28 cellular contexts compared by ENCODE assay signal in genomic region chr9:95762322-95762721, GRCh38.
A peak's percentile ranks its signal among the peaks of the same experiment; 100 is the strongest.
DNase-seq lines count a peak whose midpoint lies in the region; ATAC-seq and TF ChIP-seq lines count a peak whose summit lies in the region.
"Had no signal": no experiment of that assay in that cellular context is flagged by ENCODE, and none has a peak within 500 bp of the region (broad histone marks: within the 10 kb centered on the region; RNA-seq: fewer than 3 reads in every experiment).

No MANE protein-coding gene starts in this region.

- H3K27ac ChIP-seq in upper lobe of left lung, result no peak overlapping the region
- H3K27ac ChIP-seq: body of pancreas, dorsolateral prefrontal cortex, gastrocnemius medialis, hepatocyte, neutrophil, Peyer's patch, thoracic aorta had no signal

- POLR2A ChIA-PET in activated CD4-positive, alpha-beta T cell treated with anti-CD3 and anti-CD28 coated beads for 36 hours (lab: Charles Lee), result no interaction called here

- no peak for TF ChIP-seq EP300 in upper lobe of left lung (IDR thresholded peaks at IDR 0.05)

- no peaks in the 10 kb centered on the region for H3K36me3 Mint-ChIP-seq in activated CD4-positive, alpha-beta T cell treated with anti-CD3 and anti-CD28 coated beads for 36 hours (ENCODE audit: low read depth)
- peaks cover 2% of the 10 kb centered on the region for H3K36me3 Mint-ChIP-seq in effector memory CD8-positive, alpha-beta T cell (ENCODE audit: insufficient read depth)
- H3K36me3 Mint-ChIP-seq in stimulated activated memory B cell treated with anti-CD40 and anti-IgM and Interleukin-4, amounts not matched to agents 10 μg/mL and 1 μg/mL and 100 μg/mL, for 72 hours, result no peaks in the 10 kb centered on the region

- no peak for TF ChIP-seq CTCF in upper lobe of left lung (IDR thresholded peaks at IDR 0.05)

- intact Hi-C loops in activated CD4-positive, alpha-beta T cell treated with anti-CD3 and anti-CD28 coated beads for 36 hours (cut with DNase I, micrococcal nuclease), result no loop called here

- H3K9me3 Mint-ChIP-seq in activated CD4-positive, alpha-beta T cell treated with anti-CD3 and anti-CD28 coated beads for 36 hours (ENCODE audit: low read depth), result no peaks in the 10 kb centered on the region
- no peaks in the 10 kb centered on the region for H3K9me3 Mint-ChIP-seq in effector memory CD8-positive, alpha-beta T cell
- peaks cover 2% of the 10 kb centered on the region for H3K9me3 Mint-ChIP-seq in stimulated activated memory B cell treated with anti-CD40 and anti-IgM and Interleukin-4, amounts not matched to agents 10 μg/mL and 1 μg/mL and 100 μg/mL, for 72 hours
- H3K9me3 Mint-ChIP-seq: activated T-helper 2 cell treated with anti-CD3 and anti-CD28 coated beads, Interferon-gamma antibody, Interleukin-2, Interleukin-4, amounts not matched to agents 10 μg/mL and 5 μg/mL and 100 μg/mL, durations not matched to agents 14 hours and 24 hours and 36 hours had no signal

- CTCF ChIA-PET in activated CD4-positive, alpha-beta T cell treated with anti-CD3 and anti-CD28 coated beads for 36 hours (lab: Charles Lee), result interaction anchor here (0.7 to 1.1 kb wide), 2 partner anchors 15 to 518 kb away, joined by 3 read pairs; no protein-coding TSS in a partner anchor

- no peak for DNase-seq in activated CD4-positive, alpha-beta T cell treated with anti-CD3 and anti-CD28 coated beads for 36 hours
- no peak for DNase-seq in activated CD4-positive, alpha-beta T cell treated with anti-CD3 and anti-CD28 coated beads, Interleukin-2, amount 50 U/mL, for 48 hours
- DNase-seq in effector memory CD8-positive, alpha-beta T cell, result peak in 1 of 3 experiments; percentile 8
- DNase-seq in COR-L47 (lab: John Stamatoyannopoulos, UW) (no peak), upper lobe of left lung (no peak)
- DNase-seq: 8988T; activated CD4-positive, alpha-beta T cell treated with anti-CD3 and anti-CD28 coated beads for 4 hours; activated CD8-positive, alpha-beta memory T cell treated with anti-CD3 and anti-CD28 coated beads, Interleukin-2, amount 50 U/mL, for 48 hours; body of pancreas; dorsolateral prefrontal cortex; gastrocnemius medialis; left colon; mammary epithelial cell; NCI-H1048; NCI-H187; NCI-H524; Peyer's patch; SHP77 treated with DMSO at 0.1 percent for 48 hours; stimulated activated CD4-positive, alpha-beta T cell treated with anti-CD3 and anti-CD28 coated beads, Interleukin-12 subunit alpha, Interleukin-12 subunit beta, amount 100 ng/mL, for 4 hours; stimulated activated CD4-positive, alpha-beta T cell treated with anti-CD3 and anti-CD28 coated beads, Interleukin-4, amount 100 ng/mL, for 1 hour had no signal

- H3K27me3 ChIP-seq in upper lobe of left lung, result no peaks in the 10 kb centered on the region
- H3K27me3 ChIP-seq: body of pancreas, dorsolateral prefrontal cortex, gastrocnemius medialis, hepatocyte, Peyer's patch had no signal

- ATAC-seq in activated CD4-positive, alpha-beta T cell treated with anti-CD3 and anti-CD28 coated beads for 36 hours, result peak; percentile 30
- ATAC-seq in GM19468 (IDR thresholded peaks at IDR 0.05; ENCODE audit: extremely low read depth, unreplicated experiment) (peak; percentile 40), HG03108 (IDR thresholded peaks at IDR 0.05; ENCODE audit: unreplicated experiment) (no peak), upper lobe of left lung (ENCODE audit: low FRiP score in 2 of 2) (no peak)
- peak; percentile 92 for ATAC-seq in effector memory CD8-positive, alpha-beta T cell (replicated peaks)
- ATAC-seq in stimulated activated memory B cell treated with anti-CD40 and anti-IgM and Interleukin-4, amounts not matched to agents 10 μg/mL and 1 μg/mL and 100 μg/mL, for 72 hours, result peak; percentile 68
- ATAC-seq: body of pancreas, gastrocnemius medialis, left colon, sciatic nerve had no signal

- no peaks in the 10 kb centered on the region for H3K36me3 ChIP-seq in upper lobe of left lung
- H3K36me3 ChIP-seq: gastrocnemius medialis, neutrophil, Peyer's patch, thoracic aorta had no signal

- H3K4me1 ChIP-seq in upper lobe of left lung, result peaks cover 0 to 2% (median 0%) of the 10 kb centered on the region in 4 donors
- H3K4me1 ChIP-seq: gastrocnemius medialis had no signal

- 88 to 100% methylated on average over 2 to 6 of the region's 6 CpGs for WGBS in upper lobe of left lung, 2 donors

- no peaks in the 10 kb centered on the region for H3K27me3 Mint-ChIP-seq in activated CD4-positive, alpha-beta T cell treated with anti-CD3 and anti-CD28 coated beads for 36 hours
- no peaks in the 10 kb centered on the region for H3K27me3 Mint-ChIP-seq in effector memory CD8-positive, alpha-beta T cell
- H3K27me3 Mint-ChIP-seq in stimulated activated memory B cell treated with anti-CD40 and anti-IgM and Interleukin-4, amounts not matched to agents 10 μg/mL and 1 μg/mL and 100 μg/mL, for 72 hours, result peaks cover 30% of the 10 kb centered on the region

- H3K27ac Mint-ChIP-seq in activated CD4-positive, alpha-beta T cell treated with anti-CD3 and anti-CD28 coated beads for 36 hours, result no peak overlapping the region
- H3K27ac Mint-ChIP-seq in effector memory CD8-positive, alpha-beta T cell, result peak overlapping the region; percentile 59 to 73
- H3K27ac Mint-ChIP-seq in stimulated activated memory B cell treated with anti-CD40 and anti-IgM and Interleukin-4, amounts not matched to agents 10 μg/mL and 1 μg/mL and 100 μg/mL, for 72 hours, result no peak overlapping the region
- H3K27ac Mint-ChIP-seq: activated T-helper 2 cell treated with anti-CD3 and anti-CD28 coated beads, Interferon-gamma antibody, Interleukin-2, Interleukin-4, amounts not matched to agents 10 μg/mL and 5 μg/mL and 100 μg/mL, durations not matched to agents 14 hours and 24 hours and 36 hours had no signal

- no peaks in the 10 kb centered on the region for H3K4me1 Mint-ChIP-seq in activated CD4-positive, alpha-beta T cell treated with anti-CD3 and anti-CD28 coated beads for 36 hours
- peaks cover 6 to 10% of the 10 kb centered on the region in 2 donors for H3K4me1 Mint-ChIP-seq in effector memory CD8-positive, alpha-beta T cell (ENCODE audit: low read depth in 2 of 2)
- peaks cover 6% of the 10 kb centered on the region for H3K4me1 Mint-ChIP-seq in stimulated activated memory B cell treated with anti-CD40 and anti-IgM and Interleukin-4, amounts not matched to agents 10 μg/mL and 1 μg/mL and 100 μg/mL, for 72 hours

- H3K9me3 ChIP-seq in upper lobe of left lung, result no peaks in the 10 kb centered on the region
- H3K9me3 ChIP-seq: body of pancreas, gastrocnemius medialis, neutrophil, Peyer's patch, thoracic aorta had no signal

- H3K4me3 ChIP-seq in upper lobe of left lung, result no peak overlapping the region
- H3K4me3 ChIP-seq: body of pancreas, dorsolateral prefrontal cortex, gastrocnemius medialis, hepatocyte, Peyer's patch, thoracic aorta had no signal

- TF ChIP-seq POLR2A in upper lobe of left lung (IDR thresholded peaks at IDR 0.05), result no peak

- H3K4me3 Mint-ChIP-seq in activated CD4-positive, alpha-beta T cell treated with anti-CD3 and anti-CD28 coated beads for 36 hours, result no peak overlapping the region
- no peak overlapping the region for H3K4me3 Mint-ChIP-seq in effector memory CD8-positive, alpha-beta T cell
- no peak overlapping the region for H3K4me3 Mint-ChIP-seq in stimulated activated memory B cell treated with anti-CD40 and anti-IgM and Interleukin-4, amounts not matched to agents 10 μg/mL and 1 μg/mL and 100 μg/mL, for 72 hours

Comparison
In these comparisons a context has a peak if more than half of its experiments do, and no peak if none do; other contexts are left out.
1. ATAC-seq: peak in activated CD4-positive, alpha-beta T cell treated with anti-CD3 and anti-CD28 coated beads for 36 hours (single experiment), GM19468 (single experiment), effector memory CD8-positive, alpha-beta T cell (single experiment) and stimulated activated memory B cell treated with anti-CD40 and anti-IgM and Interleukin-4, amounts not matched to agents 10 μg/mL and 1 μg/mL and 100 μg/mL, for 72 hours (single experiment); none in HG03108 (single experiment) and upper lobe of left lung (0 of 2).
2. H3K27ac Mint-ChIP-seq: peak in effector memory CD8-positive, alpha-beta T cell (2 of 2); none in activated CD4-positive, alpha-beta T cell treated with anti-CD3 and anti-CD28 coated beads for 36 hours (single experiment) and stimulated activated memory B cell treated with anti-CD40 and anti-IgM and Interleukin-4, amounts not matched to agents 10 μg/mL and 1 μg/mL and 100 μg/mL, for 72 hours (single experiment).